Comparison of ENCODE assay signal across 25 cellular contexts in genomic region chr1:115172270-115172669, GRCh38.
DNase-seq lines count a peak whose midpoint lies in the region; ATAC-seq, FAIRE-seq and TF ChIP-seq lines count a peak whose summit lies in the region.
"Had no signal": no experiment of that assay in that cellular context is flagged by ENCODE, and none has a peak within 500 bp of the region (broad histone marks: within the 10 kb centered on the region; RNA-seq: fewer than 3 reads in every experiment).

No MANE protein-coding gene starts in this region.

- no peak for TF ChIP-seq EP300 in HepG2 (IDR thresholded peaks at IDR 0.05; ENCODE audit: low read depth in 2 of 2, low read length in 2 of 2)
- TF ChIP-seq EP300 in HepG2 (CRISPR knock-in tag; IDR thresholded peaks at IDR 0.05; ENCODE audit: borderline replicate concordance): no peak
- no peak for TF ChIP-seq EP300 in sigmoid colon (IDR thresholded peaks at IDR 0.05)

- no TSS peak for BruUV-seq in HepG2 (replicated peaks; lab: Mats Ljungman, UMichigan)

- FAIRE-seq in HepG2 (lab: Jason Lieb, UNC): no peak
- FAIRE-seq in small intestine (lab: Jason Lieb, UNC): no peak
- FAIRE-seq: A549, D721Med, GM12878, H54 had no signal

- H3K4me2 ChIP-seq in HepG2 (ENCODE audit: low read depth, low read length): no peak overlapping the region
- H3K4me2 ChIP-seq: A549 had no signal

- CTCF ChIA-PET in HepG2 (lab: Yijun Ruan, JAX; ENCODE audit: low intra/inter-chr PET ratio, low total read pairs): no interaction called here

- WGBS in HepG2 (ENCODE audit: low lambda C conversion rate): 11% methylated on average over 2 of the region's 2 CpGs
- 24% methylated on average over 2 of the region's 2 CpGs for WGBS in right lobe of liver (ENCODE audit: insufficient coverage, low coverage, low lambda C conversion rate, missing lambda C conversion rate)
- 18 to 42% (median 41%) methylated on average over 2 of the region's 2 CpGs for WGBS in small intestine, 3 donors
- WGBS in sigmoid colon, 2 donors: 51 to 59% methylated on average over 2 of the region's 2 CpGs

- in situ Hi-C loops in HepG2 (cut with HindIII; ENCODE audit: extremely low pct_ligation_motif_present, low pct_unique_long_range_greater_than_20kb): no loop called here

- H2AFZ ChIP-seq in HepG2 (ENCODE audit: low read length): no peak overlapping the region

- H3K4me3 ChIP-seq in HepG2 (replicated peaks in 1 of 3; ENCODE audit: insufficient read depth in 1 of 3, low read depth in 2 of 3, low read length in 3 of 3) (no peak overlapping the region), right lobe of liver (no peak overlapping the region), adipocyte (ENCODE audit: low read length) (no peak overlapping the region), fibroblast of mammary gland (ENCODE audit: control insufficient read depth, low read depth, low read length) (no peak overlapping the region), small intestine (ENCODE audit: low read depth in 1 of 2, low read length in 2 of 2) (no peak overlapping the region), sigmoid colon (no peak overlapping the region)
- H3K4me3 ChIP-seq: A549; BLaER1 treated with 17β-estradiol and CSF1 and Interleukin-3, amounts not matched to agents 10 nM and 100 nM; GM12878; HAP-1 had no signal

- H3K27me3 ChIP-seq in HepG2 (ENCODE audit: control insufficient read depth in 1 of 2, insufficient read depth in 2 of 2, low read length in 2 of 2) (no peaks in the 10 kb centered on the region), right lobe of liver (no peaks in the 10 kb centered on the region), adipocyte (replicated peaks; ENCODE audit: control insufficient read depth, insufficient read depth, low read length) (no peaks in the 10 kb centered on the region), small intestine (ENCODE audit: control insufficient read depth in 2 of 2, insufficient read depth in 2 of 2, low read length in 2 of 2) (no peaks in the 10 kb centered on the region), sigmoid colon (no peaks in the 10 kb centered on the region)
- H3K27me3 ChIP-seq: BE2C; BLaER1 treated with 17β-estradiol and CSF1 and Interleukin-3, amounts not matched to agents 10 nM and 100 nM had no signal

- no peak for TF ChIP-seq CTCF in HepG2 (CRISPR knock-in tag; IDR thresholded peaks at IDR 0.05)
- TF ChIP-seq CTCF in right lobe of liver (IDR thresholded peaks at IDR 0.05): no peak
- TF ChIP-seq CTCF in fibroblast of mammary gland (conservative IDR thresholded peaks at IDR 0.05; ENCODE audit: control insufficient read depth, insufficient read depth, low read depth, low read length): no peak
- no peak for TF ChIP-seq CTCF in sigmoid colon (IDR thresholded peaks at IDR 0.05)

- no peaks in the 10 kb centered on the region for H3K36me3 ChIP-seq in HepG2 (replicated peaks in 1 of 2; ENCODE audit: control insufficient read depth in 1 of 2, insufficient read depth in 2 of 2, low read length in 2 of 2)
- H3K36me3 ChIP-seq in right lobe of liver: no peaks in the 10 kb centered on the region
- no peaks in the 10 kb centered on the region for H3K36me3 ChIP-seq in adipocyte (ENCODE audit: control insufficient read depth, insufficient read depth, low read length, severe bottlenecking)
- no peaks in the 10 kb centered on the region for H3K36me3 ChIP-seq in small intestine (ENCODE audit: control insufficient read depth in 2 of 2, insufficient read depth in 2 of 2, low read length in 2 of 2)
- H3K36me3 ChIP-seq in sigmoid colon: no peaks in the 10 kb centered on the region
- H3K36me3 ChIP-seq: BE2C; BLaER1 treated with 17β-estradiol and CSF1 and Interleukin-3, amounts not matched to agents 10 nM and 100 nM; HAP-1 had no signal

- intact Hi-C loops in HepG2 (cut with micrococcal nuclease; ENCODE audit: unreplicated experiment): no loop called here
- intact Hi-C loops in right lobe of liver (cut with DNase I): no loop called here
- intact Hi-C loops in sigmoid colon (cut with DNase I): no loop called here

- H3K9ac ChIP-seq in HepG2 (ENCODE audit: insufficient read depth, low read depth, low read length): no peak overlapping the region
- H3K9ac ChIP-seq in adipocyte (ENCODE audit: low read length): peak overlapping the region; percentile 80
- H3K9ac ChIP-seq: BLaER1 treated with 17β-estradiol and CSF1 and Interleukin-3, amounts not matched to agents 10 nM and 100 nM had no signal

- H3K27ac ChIP-seq in HepG2 (ENCODE audit: extremely low read length, insufficient read depth, low read length): no peak overlapping the region
- no peak overlapping the region for H3K27ac ChIP-seq in right lobe of liver
- no peak overlapping the region for H3K27ac ChIP-seq in small intestine (ENCODE audit: low read depth in 1 of 2, low read length in 1 of 2)
- no peak overlapping the region for H3K27ac ChIP-seq in sigmoid colon
- H3K27ac ChIP-seq: BLaER1 treated with 17β-estradiol and CSF1 and Interleukin-3, amounts not matched to agents 10 nM and 100 nM had no signal

- DNase-seq in HepG2 (ENCODE audit: low spot score) (no peak), right lobe of liver (no peak), adipocyte (ENCODE audit: low read depth) (no peak), fibroblast of mammary gland (ENCODE audit: low read depth) (peak; percentile 63), small intestine (peak; percentile 12), NCI-H1105 treated with DMSO at 0.1 percent for 48 hours (lab: John Stamatoyannopoulos, UW) (no peak), sigmoid colon (no peak)
- DNase-seq: 8988T; ACHN; AML-193; BE2C; CD4-positive, alpha-beta T cell; CD8-positive, alpha-beta memory T cell; DMS 273 treated with DMSO at 0.1 percent for 48 hours; DMS79; EL; GDM1; GOT3 had no signal

- no peaks in the 10 kb centered on the region for H4K20me1 ChIP-seq in HepG2 (ENCODE audit: insufficient read depth, low read length)
- H4K20me1 ChIP-seq: BLaER1 treated with 17β-estradiol and CSF1 and Interleukin-3, amounts not matched to agents 10 nM and 100 nM had no signal

- TF ChIP-seq RAD21 in HepG2 (CRISPR knock-in tag; IDR thresholded peaks at IDR 0.05): no peak

- no peaks in the 10 kb centered on the region for H3K79me2 ChIP-seq in HepG2 (ENCODE audit: insufficient read depth, low read length)

- no peaks in the 10 kb centered on the region for H3K9me3 ChIP-seq in HepG2 (ENCODE audit: low read length)
- H3K9me3 ChIP-seq in right lobe of liver: no peaks in the 10 kb centered on the region
- peaks cover 3% of the 10 kb centered on the region for H3K9me3 ChIP-seq in adipocyte (ENCODE audit: control insufficient read depth, low read length)
- H3K9me3 ChIP-seq in small intestine (ENCODE audit: control insufficient read depth, low read depth): no peaks in the 10 kb centered on the region
- H3K9me3 ChIP-seq in sigmoid colon: peaks cover 0 to 4% (median 0%) of the 10 kb centered on the region in 4 donors
- H3K9me3 ChIP-seq: A549; BE2C; BLaER1 treated with 17β-estradiol and CSF1 and Interleukin-3, amounts not matched to agents 10 nM and 100 nM; HAP-1 had no signal

- ATAC-seq in HepG2 (no peak), right lobe of liver (no peak), GM18520 (IDR thresholded peaks at IDR 0.05; ENCODE audit: unreplicated experiment) (no peak)
- ATAC-seq: A549, GM12878 had no signal

- no peak for TF ChIP-seq POLR2A in HepG2 (IDR thresholded peaks at IDR 0.05; ENCODE audit: insufficient read depth in 1 of 2, low read depth in 2 of 2, low read length in 2 of 2)
- TF ChIP-seq POLR2A in right lobe of liver (IDR thresholded peaks at IDR 0.05): no peak
- TF ChIP-seq POLR2A in sigmoid colon (IDR thresholded peaks at IDR 0.05): no peak

- POLR2A ChIA-PET in HepG2 (lab: Yijun Ruan, JAX): no interaction called here

- no peaks in the 10 kb centered on the region for H3K4me1 ChIP-seq in HepG2 (ENCODE audit: insufficient read depth, low read length)
- H3K4me1 ChIP-seq in right lobe of liver: no peaks in the 10 kb centered on the region
- H3K4me1 ChIP-seq in adipocyte (ENCODE audit: control insufficient read depth, insufficient read depth, low read length): peaks cover 53% of the 10 kb centered on the region
- no peaks in the 10 kb centered on the region for H3K4me1 ChIP-seq in small intestine (ENCODE audit: control insufficient read depth in 2 of 2, insufficient read depth in 1 of 2, low read depth in 1 of 2, low read length in 1 of 2)
- H3K4me1 ChIP-seq in sigmoid colon: no peaks in the 10 kb centered on the region
- H3K4me1 ChIP-seq: BE2C, HAP-1 had no signal

TF ChIP-seq in HepG2, 621 proteins besides CTCF, POLR2A, EP300 and RAD21 (continues in another document):
- peak; percentile 66 for TF ChIP-seq CEBPB (IDR thresholded peaks at IDR 0.05; ENCODE audit: borderline replicate concordance, low read depth, low read length)
- TF ChIP-seq KDM5A (IDR thresholded peaks at IDR 0.05; ENCODE audit: borderline replicate concordance, low read length): no peak
- no peak for TF ChIP-seq NKX3-1 (CRISPR knock-in tag; IDR thresholded peaks at IDR 0.05)
- no peak for TF ChIP-seq NR2F1 (CRISPR knock-in tag; IDR thresholded peaks at IDR 0.05)
- no peak for TF ChIP-seq YEATS4 (CRISPR knock-in tag; IDR thresholded peaks at IDR 0.05; ENCODE audit: borderline replicate concordance)
- no peak for TF ChIP-seq XRCC5 (optimal IDR thresholded peaks at IDR 0.05; ENCODE audit: low read length)
- TF ChIP-seq ZNF280D (CRISPR knock-in tag; IDR thresholded peaks at IDR 0.05): no peak
- no peak for TF ChIP-seq ZNF580 (CRISPR knock-in tag; IDR thresholded peaks at IDR 0.05; ENCODE audit: borderline replicate concordance, low read depth)

Comparison
In these comparisons a context has a peak if more than half of its experiments do, and no peak if none do; other contexts are left out.
1. DNase-seq: peak in fibroblast of mammary gland (single experiment) and small intestine (single experiment); none in HepG2 (single experiment), right lobe of liver (0 of 3), adipocyte (single experiment), NCI-H1105 treated with DMSO at 0.1 percent for 48 hours (single experiment) and sigmoid colon (single experiment).